8 cellular contexts compared by ENCODE assay signal in genomic region chr7:150876817-150877526, GRCh38. TPM values are rescaled to one million over a fixed set of nuclear protein-coding genes. Genes with fewer than 3 reads are reported as not detected.
A peak's percentile ranks its signal among the peaks of the same experiment; 100 is the strongest.
DNase-seq lines count a peak whose midpoint lies in the region; ATAC-seq, FAIRE-seq and TF ChIP-seq lines count a peak whose summit lies in the region.

No MANE protein-coding gene starts in this region.

- H4K20me1 ChIP-seq in astrocyte (ENCODE audit: insufficient read depth, low read length): no peaks in the 10 kb centered on the region
- H4K20me1 ChIP-seq in hepatocyte (ENCODE audit: insufficient read depth, poor library complexity, severe bottlenecking): no peaks in the 10 kb centered on the region

- no peak for TF ChIP-seq POLR2A in gastrocnemius medialis (IDR thresholded peaks at IDR 0.05)

- H3K9me2 ChIP-seq in hepatocyte (replicated peaks; ENCODE audit: insufficient read depth): no peaks in the 10 kb centered on the region

- H3K27me3 Mint-ChIP-seq in astrocyte (ENCODE audit: low read depth, unreplicated experiment): no peaks in the 10 kb centered on the region

- peak in 1 of 2 donors; percentile 36 for ATAC-seq in gastrocnemius medialis
- no peak for ATAC-seq in HG03108 (IDR thresholded peaks at IDR 0.05; ENCODE audit: unreplicated experiment)
- ATAC-seq in GM18909 (IDR thresholded peaks at IDR 0.05; ENCODE audit: poor library complexity, unreplicated experiment): no peak

- peak; percentile 74 for DNase-seq in GF-D8 (lab: John Stamatoyannopoulos, UW)
- DNase-seq in NAMALWA (ENCODE audit: low spot score): peak; percentile 78
- peak; percentile 49 to 65 for DNase-seq in SJCRH30
- DNase-seq in astrocyte (ENCODE audit: low read depth): peak; percentile 56
- peak; percentile 89 for DNase-seq in hepatocyte (ENCODE audit: low spot score)
- no peak for DNase-seq in gastrocnemius medialis

- peaks cover 13% of the 10 kb centered on the region for H3K4me1 Mint-ChIP-seq in astrocyte (ENCODE audit: low read depth, unreplicated experiment)

- H3K4me3 Mint-ChIP-seq in astrocyte (ENCODE audit: unreplicated experiment): no peak overlapping the region

- FAIRE-seq in astrocyte (lab: Jason Lieb, UNC): no peak

- H3K27me3 ChIP-seq in SJCRH30: no peaks in the 10 kb centered on the region
- H3K27me3 ChIP-seq in astrocyte (ENCODE audit: insufficient read depth, low read length): no peaks in the 10 kb centered on the region
- no peaks in the 10 kb centered on the region for H3K27me3 ChIP-seq in hepatocyte
- H3K27me3 ChIP-seq in gastrocnemius medialis: peaks cover 0 to 2% (median 0%) of the 10 kb centered on the region in 3 donors

- peak overlapping the region; percentile 53 for H3K27ac Mint-ChIP-seq in astrocyte (ENCODE audit: unreplicated experiment)

- in situ Hi-C loops in gastrocnemius medialis (cut with MboI; ENCODE audit: low sequenced_read_pairs in 4 of 4): loop anchor here in 1 of 4 donors (5.0 kb wide), 1 partner anchor 95 kb away; no protein-coding TSS in a partner anchor

- H3K4me1 ChIP-seq in SJCRH30: no peaks in the 10 kb centered on the region
- peaks cover 6% of the 10 kb centered on the region for H3K4me1 ChIP-seq in astrocyte (ENCODE audit: insufficient read depth, low read length)
- no peaks in the 10 kb centered on the region for H3K4me1 ChIP-seq in hepatocyte (ENCODE audit: insufficient read depth)
- H3K4me1 ChIP-seq in gastrocnemius medialis: no peaks in the 10 kb centered on the region

- H3K4me2 ChIP-seq in astrocyte (ENCODE audit: low read length) (no peak overlapping the region), hepatocyte (peak overlapping the region; percentile 61)

- H3K36me3 ChIP-seq in SJCRH30 (no peaks in the 10 kb centered on the region), astrocyte (ENCODE audit: insufficient read depth, low read length) (no peaks in the 10 kb centered on the region), hepatocyte (replicated peaks; ENCODE audit: insufficient read depth, low read depth) (no peaks in the 10 kb centered on the region), gastrocnemius medialis (no peaks in the 10 kb centered on the region)

- intact Hi-C loops in gastrocnemius medialis (cut with DNase I; ENCODE audit: low total_unique reads): no loop called here

- WGBS in hepatocyte (ENCODE audit: low lambda C conversion rate, missing lambda C conversion rate): 14% methylated on average over 9 of the region's 19 CpGs

- H3K9ac ChIP-seq in astrocyte (ENCODE audit: low read length): no peak overlapping the region

- H3K36me3 Mint-ChIP-seq in astrocyte (ENCODE audit: low read depth, unreplicated experiment): no peaks in the 10 kb centered on the region

- no peak overlapping the region for H3K27ac ChIP-seq in SJCRH30
- no peak overlapping the region for H3K27ac ChIP-seq in astrocyte (ENCODE audit: low read depth, low read length)
- no peak overlapping the region for H3K27ac ChIP-seq in hepatocyte
- no peak overlapping the region for H3K27ac ChIP-seq in gastrocnemius medialis

- H3K4me3 ChIP-seq in SJCRH30 (no peak overlapping the region), astrocyte (ENCODE audit: insufficient read depth, low read depth, low read length) (no peak overlapping the region), hepatocyte (no peak overlapping the region), gastrocnemius medialis (no peak overlapping the region)

- H2AFZ ChIP-seq in astrocyte (ENCODE audit: low read depth, low read length) (peak overlapping the region; percentile 9), hepatocyte (peak overlapping the region; percentile 35)

- H3K9me3 Mint-ChIP-seq in astrocyte (ENCODE audit: unreplicated experiment): peaks cover 3% of the 10 kb centered on the region

- H3K79me2 ChIP-seq in astrocyte (ENCODE audit: insufficient read depth, low read length) (no peaks in the 10 kb centered on the region), hepatocyte (no peaks in the 10 kb centered on the region)

- TF ChIP-seq CTCF in astrocyte (IDR thresholded peaks at IDR 0.05; ENCODE audit: insufficient read depth, low read depth, low read length) (peak; percentile 53), hepatocyte (IDR thresholded peaks at IDR 0.05; ENCODE audit: poor library complexity) (peak; percentile 56), gastrocnemius medialis (IDR thresholded peaks at IDR 0.05 in 4 of 5, conservative IDR thresholded peaks at IDR 0.05 in 1 of 5) (peak in 3 of 5 experiments; percentile 8 to 26 (median 11))

- peaks cover 7% of the 10 kb centered on the region for H3K9me3 ChIP-seq in SJCRH30 (replicated peaks)
- no peaks in the 10 kb centered on the region for H3K9me3 ChIP-seq in astrocyte (ENCODE audit: insufficient read depth, low read depth, low read length)
- peaks cover 8% of the 10 kb centered on the region for H3K9me3 ChIP-seq in hepatocyte (ENCODE audit: low read depth)
- H3K9me3 ChIP-seq in gastrocnemius medialis: peaks cover 0 to 7% (median 0%) of the 10 kb centered on the region in 3 donors

RNA-seq across cellular contexts. Expression of gene AOC1, which starts 24.7 kb away (rescaled TPM):
- not detected in 2 replicates for total RNA-seq in SJCRH30 (2014; rRNA removed; shearing (Covaris generic))
- total RNA-seq in astrocyte (not detected in 2 replicates), hepatocyte (4.7 and 9.1 TPM in 2 replicates), gastrocnemius medialis (1 to 10 TPM in 1 of 4 donors, not detected in 3; 1.6 TPM)
- polyA plus RNA-seq in hepatocyte: 5.9 and 6.6 TPM in 2 replicates

Comparison
In these comparisons a context has a peak if more than half of its experiments do, and no peak if none do; other contexts are left out.
1. DNase-seq: peak in GF-D8 (single experiment), NAMALWA (single experiment), SJCRH30 (2 of 2), astrocyte (single experiment) and hepatocyte (single experiment); none in gastrocnemius medialis (0 of 2).
2. Peak in every context shown above with its lines, with median percentiles within 50 percentile points of each other: CTCF ChIP-seq.